In the genomic region with DNA sequence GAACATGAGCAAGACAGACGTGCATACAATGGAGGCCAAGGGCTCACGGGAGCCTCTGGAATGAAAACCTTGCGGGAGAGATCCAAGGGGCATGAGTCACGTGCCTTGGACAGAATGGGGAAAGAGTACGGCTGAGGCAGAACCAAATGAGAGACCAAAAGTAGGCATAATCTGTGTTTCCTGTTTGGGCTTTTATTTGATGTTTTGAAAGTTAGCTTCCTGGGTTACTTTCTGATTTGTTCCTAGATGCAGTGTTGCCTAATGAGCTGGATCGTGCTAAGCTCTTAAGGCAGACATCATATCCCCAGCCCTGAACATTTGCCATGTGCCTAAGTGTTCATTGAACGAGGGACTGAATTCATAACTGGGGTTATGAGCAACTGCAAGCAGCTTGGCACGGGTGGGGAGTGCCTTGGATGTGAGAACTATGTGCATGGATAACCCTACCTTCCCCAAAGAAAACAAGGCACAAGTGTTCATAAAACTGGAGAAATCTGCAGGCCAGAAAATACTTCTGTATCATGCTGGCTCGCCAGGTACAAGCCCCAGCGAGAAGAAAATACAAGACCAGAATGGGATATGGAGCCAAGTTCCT, we compare ENCODE assay signal across 16 cellular contexts.
DNase-seq lines count a peak whose midpoint lies in the region; ATAC-seq and TF ChIP-seq lines count a peak whose summit lies in the region.
"Had no signal": no experiment of that assay in that cellular context is flagged by ENCODE, and none has a peak within 500 bp of the region (broad histone marks: within the 10 kb centered on the region; RNA-seq: fewer than 3 reads in every experiment).

No MANE protein-coding gene starts in this region.

- H3K36me3 Mint-ChIP-seq in naive thymus-derived CD4-positive, alpha-beta T cell, result peaks cover 0 to 18% (median 11%) of the 10 kb centered on the region in 5 donors

- no peak overlapping the region for H3K4me3 ChIP-seq in cardiac fibroblast (replicated peaks in 1 of 2; ENCODE audit: low read depth in 2 of 2, low read length in 2 of 2)
- H3K4me3 ChIP-seq in naive thymus-derived CD4-positive, alpha-beta T cell (ENCODE audit: low read length), result peak overlapping the region; percentile 49
- H3K4me3 ChIP-seq: heart right ventricle, lower lobe of right lung, upper lobe of left lung had no signal

- intact Hi-C loops in naive thymus-derived CD4-positive, alpha-beta T cell (cut with micrococcal nuclease), result loop anchor here in 1 of 2 donors (10.0 kb wide), 1 partner anchor 127 kb away; no protein-coding TSS in a partner anchor

- H3K27me3 ChIP-seq in naive thymus-derived CD4-positive, alpha-beta T cell (ENCODE audit: control insufficient read depth in 2 of 2, insufficient read depth in 2 of 2, low read length in 2 of 2), result no peaks in the 10 kb centered on the region
- H3K27me3 ChIP-seq: heart right ventricle, upper lobe of left lung had no signal

- peak; percentile 36 for ATAC-seq in naive thymus-derived CD4-positive, alpha-beta T cell
- no peak for ATAC-seq in GM19463 (IDR thresholded peaks at IDR 0.05; ENCODE audit: unreplicated experiment)
- ATAC-seq in HG02981 (IDR thresholded peaks at IDR 0.05; ENCODE audit: unreplicated experiment), result no peak
- ATAC-seq: heart right ventricle, lower lobe of right lung had no signal

- CTCF ChIA-PET in naive thymus-derived CD4-positive, alpha-beta T cell (lab: Charles Lee), result interaction anchor here (1.0 to 1.3 kb wide), 3 partner anchors 23 to 333 kb away, joined by 3 to 4 read pairs (median 3); no protein-coding TSS in a partner anchor

- no peaks in the 10 kb centered on the region for H3K36me3 ChIP-seq in naive thymus-derived CD4-positive, alpha-beta T cell (ENCODE audit: control insufficient read depth in 2 of 3, insufficient read depth in 3 of 3, low read length in 3 of 3)
- H3K36me3 ChIP-seq: lower lobe of right lung, upper lobe of left lung had no signal

- H3K4me3 Mint-ChIP-seq in naive thymus-derived CD4-positive, alpha-beta T cell, result peak overlapping the region; percentile 27 to 87 (median 76)

- H3K27me3 Mint-ChIP-seq in naive thymus-derived CD4-positive, alpha-beta T cell, result peaks cover 0 to 13% (median 3%) of the 10 kb centered on the region in 5 donors

- H3K27ac Mint-ChIP-seq in naive thymus-derived CD4-positive, alpha-beta T cell, result peak overlapping the region; percentile 76 to 96 (median 92)

- H3K9me3 Mint-ChIP-seq in naive thymus-derived CD4-positive, alpha-beta T cell, result no peaks in the 10 kb centered on the region

- POLR2A ChIA-PET in naive thymus-derived CD4-positive, alpha-beta T cell (lab: Charles Lee), result interaction anchor here (0.9 to 1.8 kb wide), 3 partner anchors 17 to 380 kb away, joined by 3 to 8 read pairs (median 4); a partner anchor contains a TSS

- peak overlapping the region; percentile 54 for H3K27ac ChIP-seq in naive thymus-derived CD4-positive, alpha-beta T cell (ENCODE audit: low read depth, low read length)
- H3K27ac ChIP-seq: heart right ventricle, lower lobe of right lung, upper lobe of left lung had no signal

- H3K4me1 Mint-ChIP-seq in naive thymus-derived CD4-positive, alpha-beta T cell, result peaks cover 25 to 61% (median 55%) of the 10 kb centered on the region in 7 donors

- DNase-seq in EH (ENCODE audit: low read depth) (peak; percentile 62), M059J (ENCODE audit: low read depth) (peak; percentile 40), cardiac fibroblast (ENCODE audit: low read depth in 2 of 2) (peak; percentile 64 to 70), GM03348 (ENCODE audit: low spot score) (no peak), midbrain (lab: John Stamatoyannopoulos, UW) (no peak)
- DNase-seq in naive thymus-derived CD4-positive, alpha-beta T cell, result peak in 6 of 9 donors; percentile 7 to 41 (median 31)
- DNase-seq: activated CD4-positive, CD25-positive, alpha-beta regulatory T cell treated with anti-CD3 and anti-CD28 coated beads, Interleukin-2, amount 50 U/mL, for 72 hours; effector CD4-positive, alpha-beta T cell; heart right ventricle; lower lobe of right lung; NCI-H2171; occipital lobe; SW 1271; upper lobe of left lung had no signal

- TF ChIP-seq CTCF in cardiac fibroblast (IDR thresholded peaks at IDR 0.05; ENCODE audit: low read depth, low read length), result no peak

- H3K9me3 ChIP-seq in naive thymus-derived CD4-positive, alpha-beta T cell (ENCODE audit: control insufficient read depth in 2 of 3, low read length in 3 of 3), result no peaks in the 10 kb centered on the region
- H3K9me3 ChIP-seq: heart right ventricle, lower lobe of right lung, upper lobe of left lung had no signal

- H3K4me1 ChIP-seq in naive thymus-derived CD4-positive, alpha-beta T cell (ENCODE audit: control insufficient read depth in 2 of 2, insufficient read depth in 2 of 2, low read length in 2 of 2), result peaks cover 4 to 29% of the 10 kb centered on the region in 2 donors
- H3K4me1 ChIP-seq: lower lobe of right lung had no signal

Comparison
In these comparisons a context has a peak if more than half of its experiments do, and no peak if none do; other contexts are left out.
1. DNase-seq: peak in EH (single experiment), M059J (single experiment), cardiac fibroblast (2 of 2) and naive thymus-derived CD4-positive, alpha-beta T cell (6 of 9); none in GM03348 (single experiment) and midbrain (single experiment).